Comparison of ENCODE assay signal across 15 cellular contexts in the genomic region with DNA sequence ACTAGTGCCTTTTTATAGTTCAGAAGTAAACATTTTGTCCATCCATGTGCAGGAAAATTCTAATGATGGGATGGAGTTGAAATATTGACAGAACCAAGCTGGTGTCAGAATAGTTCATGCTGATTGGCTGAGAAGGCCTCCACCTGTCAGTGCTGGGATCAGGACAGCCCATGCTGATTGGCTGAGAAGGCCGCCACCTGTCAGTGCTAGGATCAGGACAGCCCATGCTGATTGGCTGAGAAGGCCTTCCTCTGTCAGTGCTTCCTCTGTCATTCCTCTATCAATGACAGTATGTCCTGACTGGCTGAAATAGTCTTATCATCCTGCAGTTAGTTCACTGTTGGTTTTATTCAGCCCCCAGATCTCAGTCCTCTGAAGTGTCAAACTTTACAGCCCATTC.
DNase-seq lines count a peak whose midpoint lies in the region; ATAC-seq and TF ChIP-seq lines count a peak whose summit lies in the region.
"Had no signal": no experiment of that assay in that cellular context is flagged by ENCODE, and none has a peak within 500 bp of the region (broad histone marks: within the 10 kb centered on the region; RNA-seq: fewer than 3 reads in every experiment).

No MANE protein-coding gene starts in this region.

- POLR2A ChIA-PET in CD8-positive, alpha-beta T cell (lab: Charles Lee) = no interaction called here
- POLR2A ChIA-PET in T-cell (lab: Charles Lee) = no interaction called here

- intact Hi-C loops in CD14-positive monocyte (cut with micrococcal nuclease) = no loop called here
- intact Hi-C loops in CD8-positive, alpha-beta T cell (cut with DNase I, micrococcal nuclease) = no loop called here
- intact Hi-C loops in uterus (cut with DNase I; ENCODE audit: low total_unique reads) = no loop called here

- no peak overlapping the region for H3K4me3 ChIP-seq in CD8-positive, alpha-beta T cell (ENCODE audit: low read depth, low read length)
- H3K4me3 ChIP-seq in uterus = no peak overlapping the region
- H3K4me3 ChIP-seq: vagina had no signal

- H3K4me3 Mint-ChIP-seq in CD14-positive monocyte (no peak overlapping the region), T-cell (no peak overlapping the region)
- no peak overlapping the region for H3K4me3 Mint-ChIP-seq in CD8-positive, alpha-beta T cell
- H3K4me3 Mint-ChIP-seq: activated naive CD8-positive, alpha-beta T cell treated with anti-CD3 and anti-CD28 coated beads, Interleukin-2, amount 10 ng/mL, durations not matched to agents 7 days and 5 days; stimulated activated effector memory CD8-positive, alpha-beta T cell treated with anti-CD3 and anti-CD28 coated beads, Interleukin-12 subunit alpha, Interleukin-12 subunit beta, amount 100 ng/mL, for 72 hours had no signal

- TF ChIP-seq CTCF in CD14-positive monocyte (IDR thresholded peaks at IDR 0.05) (no peak), uterus (IDR thresholded peaks at IDR 0.05) (no peak)
- no peak for TF ChIP-seq CTCF in CD8-positive, alpha-beta T cell (IDR thresholded peaks at IDR 0.05)

- no peaks in the 10 kb centered on the region for H3K27me3 ChIP-seq in CD8-positive, alpha-beta T cell (ENCODE audit: insufficient read depth, low read length)
- no peaks in the 10 kb centered on the region for H3K27me3 ChIP-seq in uterus
- H3K27me3 ChIP-seq: vagina had no signal

- peaks cover 22% of the 10 kb centered on the region for H3K36me3 ChIP-seq in CD8-positive, alpha-beta T cell (ENCODE audit: insufficient read depth, low read length)
- H3K36me3 ChIP-seq in uterus = no peaks in the 10 kb centered on the region

- H3K27ac ChIP-seq in CD8-positive, alpha-beta T cell (ENCODE audit: low read depth, low read length) = no peak overlapping the region
- no peak overlapping the region for H3K27ac ChIP-seq in uterus
- H3K27ac ChIP-seq: vagina had no signal

- H3K36me3 Mint-ChIP-seq in CD14-positive monocyte (peaks cover 54 to 61% of the 10 kb centered on the region in 2 donors), T-cell (peaks cover 58% of the 10 kb centered on the region)
- peaks cover 77% of the 10 kb centered on the region for H3K36me3 Mint-ChIP-seq in CD8-positive, alpha-beta T cell

- no peaks in the 10 kb centered on the region for H3K9me3 ChIP-seq in CD8-positive, alpha-beta T cell (ENCODE audit: low read length)
- no peaks in the 10 kb centered on the region for H3K9me3 ChIP-seq in uterus
- H3K9me3 ChIP-seq: vagina had no signal

- H3K4me1 Mint-ChIP-seq in CD14-positive monocyte = peaks cover 49% of the 10 kb centered on the region
- H3K4me1 Mint-ChIP-seq in CD8-positive, alpha-beta T cell (ENCODE audit: low read depth) = peaks cover 88% of the 10 kb centered on the region
- peaks cover 69 to 88% (median 83%) of the 10 kb centered on the region in 3 donors for H3K4me1 Mint-ChIP-seq in T-cell

- ATAC-seq in CD8-positive, alpha-beta T cell = no peak
- ATAC-seq in T-cell (replicated peaks in 1 of 4) (no peak), left lobe of liver (no peak), GM19328 (IDR thresholded peaks at IDR 0.05; ENCODE audit: unreplicated experiment) (no peak)
- ATAC-seq: stimulated activated effector memory CD8-positive, alpha-beta T cell treated with anti-CD3 and anti-CD28 coated beads, Interleukin-12 subunit alpha, Interleukin-12 subunit beta, amount 100 ng/mL, for 72 hours had no signal

- DNase-seq in CD14-positive monocyte (ENCODE audit: low spot score) (no peak), T-cell (no peak), left lobe of liver (ENCODE audit: low spot score) (peak; percentile 26), uterus (no peak), putamen (ENCODE audit: low spot score) (no peak)
- DNase-seq in CD8-positive, alpha-beta T cell = no peak
- DNase-seq: activated naive CD8-positive, alpha-beta T cell treated with anti-CD3 and anti-CD28 coated beads, Interleukin-2, amount 10 ng/mL, durations not matched to agents 7 days and 5 days; central memory CD4-positive, alpha-beta T cell; EL; foreskin fibroblast; NCI-H187 treated with DMSO at 0.1 percent for 48 hours; small intestine had no signal

- H3K27ac Mint-ChIP-seq in CD14-positive monocyte = peak overlapping the region in 5 of 7 donors; percentile 2 to 86 (median 20)
- peak overlapping the region; percentile 76 for H3K27ac Mint-ChIP-seq in CD8-positive, alpha-beta T cell
- H3K27ac Mint-ChIP-seq in T-cell = peak overlapping the region; percentile 18 to 32
- H3K27ac Mint-ChIP-seq: activated naive CD8-positive, alpha-beta T cell treated with anti-CD3 and anti-CD28 coated beads, Interleukin-2, amount 10 ng/mL, durations not matched to agents 7 days and 5 days had no signal

- CTCF ChIA-PET in CD8-positive, alpha-beta T cell (lab: Charles Lee) = interaction anchor here (0.7 to 1.2 kb wide), 2 partner anchors 86 to 150 kb away, joined by 3 to 6 read pairs; no protein-coding TSS in a partner anchor
- CTCF ChIA-PET in T-cell (lab: Charles Lee) = no interaction called here

- H3K27me3 Mint-ChIP-seq in CD14-positive monocyte (ENCODE audit: low read depth in 3 of 3) (no peaks in the 10 kb centered on the region), T-cell (no peaks in the 10 kb centered on the region)
- no peaks in the 10 kb centered on the region for H3K27me3 Mint-ChIP-seq in CD8-positive, alpha-beta T cell (ENCODE audit: low read depth)
- H3K27me3 Mint-ChIP-seq: activated naive CD8-positive, alpha-beta T cell treated with anti-CD3 and anti-CD28 coated beads, Interleukin-2, amount 10 ng/mL, durations not matched to agents 7 days and 5 days had no signal

- H3K4me1 ChIP-seq in CD8-positive, alpha-beta T cell (ENCODE audit: insufficient read depth, low read length) = peaks cover 49% of the 10 kb centered on the region
- no peaks in the 10 kb centered on the region for H3K4me1 ChIP-seq in uterus

- no peak for TF ChIP-seq POLR2A in uterus (IDR thresholded peaks at IDR 0.05)

- H3K9me3 Mint-ChIP-seq in CD14-positive monocyte = no peaks in the 10 kb centered on the region
- no peaks in the 10 kb centered on the region for H3K9me3 Mint-ChIP-seq in CD8-positive, alpha-beta T cell
- no peaks in the 10 kb centered on the region for H3K9me3 Mint-ChIP-seq in T-cell
- H3K9me3 Mint-ChIP-seq: activated naive CD8-positive, alpha-beta T cell treated with anti-CD3 and anti-CD28 coated beads, Interleukin-2, amount 10 ng/mL, durations not matched to agents 7 days and 5 days; stimulated activated effector memory CD8-positive, alpha-beta T cell treated with anti-CD3 and anti-CD28 coated beads, Interleukin-12 subunit alpha, Interleukin-12 subunit beta, amount 100 ng/mL, for 72 hours had no signal

Comparison
In these comparisons a context has a peak if more than half of its experiments do, and no peak if none do; other contexts are left out.
1. H3K27ac Mint-ChIP-seq: peak in every context shown above with its lines; median percentile 76 in CD8-positive, alpha-beta T cell; 25 in T-cell; 20 in CD14-positive monocyte.